12 cellular contexts compared by ENCODE assay signal in the genomic region with DNA sequence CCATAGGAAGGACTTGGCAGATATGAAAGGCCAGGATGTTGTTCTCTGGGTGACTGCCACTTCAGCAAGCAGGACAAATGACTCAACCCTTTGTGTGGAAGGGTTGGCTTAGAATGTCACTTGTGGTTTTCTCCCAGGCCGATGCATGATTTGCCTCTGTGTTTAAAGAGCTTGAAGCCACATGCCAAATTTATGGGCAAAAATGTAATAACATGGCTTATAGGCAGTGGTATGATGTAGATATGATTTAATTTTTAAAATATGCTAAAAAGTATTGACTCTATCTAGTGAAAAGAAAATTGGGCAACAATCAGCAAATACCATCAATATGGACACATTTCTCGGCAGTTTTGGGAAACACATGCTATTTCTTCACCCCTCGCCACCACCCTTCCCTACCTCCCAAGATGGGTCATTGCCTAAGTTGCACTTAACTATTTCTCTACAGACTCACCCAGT.
A peak's percentile ranks its signal among the peaks of the same experiment; 100 is the strongest.
DNase-seq lines count a peak whose midpoint lies in the region; ATAC-seq and TF ChIP-seq lines count a peak whose summit lies in the region.
"Had no signal": no experiment of that assay in that cellular context is flagged by ENCODE, and none has a peak within 500 bp of the region (broad histone marks: within the 10 kb centered on the region; RNA-seq: fewer than 3 reads in every experiment).

No MANE protein-coding gene starts in this region.

- no peaks in the 10 kb centered on the region for H3K27me3 ChIP-seq in H7 (ENCODE audit: control insufficient read depth, insufficient read depth, low read length)
- no peaks in the 10 kb centered on the region for H3K27me3 ChIP-seq in uterus

- H3K4me1 ChIP-seq in uterus, result no peaks in the 10 kb centered on the region

- peaks cover 29% of the 10 kb centered on the region for H3K4me1 Mint-ChIP-seq in T-helper 2 cell treated with Interferon-gamma antibody and Interleukin-4, amounts not matched to agents 5 μg/mL and 100 μg/mL, for 36 hours (ENCODE audit: low read depth)
- H3K4me1 Mint-ChIP-seq: CD4-positive, alpha-beta memory T cell had no signal

- no peak for ATAC-seq in HG02852 (IDR thresholded peaks at IDR 0.05; ENCODE audit: unreplicated experiment)

- no peak for TF ChIP-seq CTCF in uterus (IDR thresholded peaks at IDR 0.05)

- no peaks in the 10 kb centered on the region for H3K9me3 Mint-ChIP-seq in T-helper 2 cell treated with Interferon-gamma antibody and Interleukin-4, amounts not matched to agents 5 μg/mL and 100 μg/mL, for 36 hours
- H3K9me3 Mint-ChIP-seq: activated naive CD4-positive, alpha-beta T cell treated with anti-CD3 and anti-CD28 coated beads for 36 hours; natural killer cell treated with Interleukin-12 subunit alpha and Interleukin-12 subunit beta and Interleukin-15 and Interleukin-18, amount 100 ng/mL, for 72 hours had no signal

- no peak overlapping the region for H3K27ac ChIP-seq in uterus
- H3K27ac ChIP-seq: esophagus squamous epithelium had no signal

- no peaks in the 10 kb centered on the region for H3K36me3 Mint-ChIP-seq in T-helper 2 cell treated with Interferon-gamma antibody and Interleukin-4, amounts not matched to agents 5 μg/mL and 100 μg/mL, for 36 hours (ENCODE audit: low read depth)
- H3K36me3 Mint-ChIP-seq: CD4-positive, alpha-beta memory T cell; natural killer cell treated with Interleukin-12 subunit alpha and Interleukin-12 subunit beta and Interleukin-15 and Interleukin-18, amount 100 ng/mL, for 72 hours had no signal

- H3K36me3 ChIP-seq in H7 (replicated peaks; ENCODE audit: control insufficient read depth, insufficient read depth, low read length) (no peaks in the 10 kb centered on the region), uterus (no peaks in the 10 kb centered on the region)
- H3K36me3 ChIP-seq: esophagus squamous epithelium had no signal

- H3K4me3 Mint-ChIP-seq in T-helper 2 cell treated with Interferon-gamma antibody and Interleukin-4, amounts not matched to agents 5 μg/mL and 100 μg/mL, for 36 hours, result no peak overlapping the region
- H3K4me3 Mint-ChIP-seq: activated naive CD4-positive, alpha-beta T cell treated with anti-CD3 and anti-CD28 coated beads for 36 hours; CD4-positive, alpha-beta memory T cell; natural killer cell treated with Interleukin-12 subunit alpha and Interleukin-12 subunit beta and Interleukin-15 and Interleukin-18, amount 100 ng/mL, for 72 hours had no signal

- H3K27ac Mint-ChIP-seq in T-helper 2 cell treated with Interferon-gamma antibody and Interleukin-4, amounts not matched to agents 5 μg/mL and 100 μg/mL, for 36 hours, result no peak overlapping the region
- H3K27ac Mint-ChIP-seq: activated naive CD4-positive, alpha-beta T cell treated with anti-CD3 and anti-CD28 coated beads for 36 hours; CD4-positive, alpha-beta memory T cell; natural killer cell treated with Interleukin-12 subunit alpha and Interleukin-12 subunit beta and Interleukin-15 and Interleukin-18, amount 100 ng/mL, for 72 hours had no signal

- no peak for TF ChIP-seq POLR2A in uterus (IDR thresholded peaks at IDR 0.05)

- no peaks in the 10 kb centered on the region for H3K9me3 ChIP-seq in uterus
- H3K9me3 ChIP-seq: esophagus squamous epithelium had no signal

- intact Hi-C loops in uterus (cut with DNase I; ENCODE audit: low total_unique reads), result no loop called here

- H3K4me3 ChIP-seq in H7 (ENCODE audit: insufficient read depth, low read depth, low read length) (no peak overlapping the region), uterus (no peak overlapping the region)
- H3K4me3 ChIP-seq: esophagus squamous epithelium had no signal

- peak; percentile 90 for DNase-seq in A172 (ENCODE audit: low spot score)
- peak; percentile 95 for DNase-seq in HCEC 1CT
- peak; percentile 35 for DNase-seq in T-helper 2 cell treated with Interferon-gamma antibody and Interleukin-4, amounts not matched to agents 5 μg/mL and 100 μg/mL, for 36 hours (ENCODE audit: low spot score)
- peak; percentile 40 for DNase-seq in glomerular visceral epithelial cell (ENCODE audit: extremely low spot score)
- DNase-seq in H7, result no peak
- no peak for DNase-seq in uterus
- no peak for DNase-seq in ecto neural progenitor cell (ENCODE audit: low spot score)
- DNase-seq: activated naive CD4-positive, alpha-beta T cell treated with anti-CD3 and anti-CD28 coated beads for 36 hours; CD4-positive, alpha-beta memory T cell; esophagus squamous epithelium had no signal

- H3K27me3 Mint-ChIP-seq in T-helper 2 cell treated with Interferon-gamma antibody and Interleukin-4, amounts not matched to agents 5 μg/mL and 100 μg/mL, for 36 hours (ENCODE audit: low read depth), result peaks cover 6% of the 10 kb centered on the region

Comparison
In these comparisons a context has a peak if more than half of its experiments do, and no peak if none do; other contexts are left out.
1. DNase-seq: peak in A172 (single experiment), HCEC 1CT (single experiment), T-helper 2 cell treated with Interferon-gamma antibody and Interleukin-4, amounts not matched to agents 5 μg/mL and 100 μg/mL, for 36 hours (single experiment) and glomerular visceral epithelial cell (single experiment); none in H7 (single experiment), uterus (0 of 2) and ecto neural progenitor cell (single experiment).